In genomic region chr9:131349881-131350563, GRCh38 we compare ENCODE assay signal across 8 cellular contexts. TPM values are rescaled to one million over a fixed set of nuclear protein-coding genes. Genes with fewer than 3 reads are reported as not detected.
DNase-seq lines count a peak whose midpoint lies in the region; ATAC-seq, FAIRE-seq and TF ChIP-seq lines count a peak whose summit lies in the region.

No MANE protein-coding gene starts in this region.

- no peaks in the 10 kb centered on the region for H3K27me3 ChIP-seq in testis

- CTCF ChIA-PET in activated naive CD4-positive, alpha-beta T cell treated with anti-CD3 and anti-CD28 coated beads, Interleukin-2, amount 10 ng/mL, durations not matched to agents 7 days and 5 days (lab: Charles Lee) = interaction anchor here (0.5 to 3.1 kb wide), 37 partner anchors 8 to 405 kb away, joined by 3 to 24 read pairs (median 4); partner anchors contain the start of genes PRRT1B and RAPGEF1

- H3K27ac Mint-ChIP-seq in activated naive CD4-positive, alpha-beta T cell treated with anti-CD3 and anti-CD28 coated beads, Interleukin-2, amount 10 ng/mL, durations not matched to agents 7 days and 5 days = peak overlapping the region; percentile 62
- peak overlapping the region; percentile 14 for H3K27ac Mint-ChIP-seq in osteocyte (ENCODE audit: unreplicated experiment)

- H3K9me3 Mint-ChIP-seq in activated naive CD4-positive, alpha-beta T cell treated with anti-CD3 and anti-CD28 coated beads, Interleukin-2, amount 10 ng/mL, durations not matched to agents 7 days and 5 days = peaks cover 3% of the 10 kb centered on the region
- no peaks in the 10 kb centered on the region for H3K9me3 Mint-ChIP-seq in osteocyte (ENCODE audit: unreplicated experiment)

- no peaks in the 10 kb centered on the region for H3K4me1 ChIP-seq in testis

- no peaks in the 10 kb centered on the region for H3K9me3 ChIP-seq in testis

- H3K27me3 Mint-ChIP-seq in activated naive CD4-positive, alpha-beta T cell treated with anti-CD3 and anti-CD28 coated beads, Interleukin-2, amount 10 ng/mL, durations not matched to agents 7 days and 5 days = peaks cover 19% of the 10 kb centered on the region
- H3K27me3 Mint-ChIP-seq in osteocyte (ENCODE audit: unreplicated experiment) = peaks cover 3% of the 10 kb centered on the region

- peak overlapping the region; percentile 20 to 38 for H3K4me3 ChIP-seq in testis

- TF ChIP-seq CTCF in osteocyte (IDR thresholded peaks at IDR 0.05) (peak; percentile 92), testis (IDR thresholded peaks at IDR 0.05) (peak; percentile 74 to 86 (median 85))

- DNase-seq in GM12891 (ENCODE audit: insufficient read length, low spot score) (peak; percentile 90), NCI-H1105 treated with DMSO at 0.1 percent for 48 hours (lab: John Stamatoyannopoulos, UW) (peak; percentile 73), SKM-1 (lab: John Stamatoyannopoulos, UW; ENCODE audit: unreplicated experiment) (peak; percentile 88), head of caudate nucleus (peak; percentile 84 to 96 (median 91)), osteocyte (ENCODE audit: extremely low spot score, unreplicated experiment) (peak; percentile 92), testis (peak; percentile 96)
- peak; percentile 93 for DNase-seq in activated naive CD4-positive, alpha-beta T cell treated with anti-CD3 and anti-CD28 coated beads, Interleukin-2, amount 10 ng/mL, durations not matched to agents 7 days and 5 days

- ATAC-seq in GM21786 (IDR thresholded peaks at IDR 0.05; ENCODE audit: unreplicated experiment) = no peak

- H3K27ac ChIP-seq in testis = no peak overlapping the region

- WGBS in testis, 2 donors = 3 to 8% methylated on average over 23 to 27 of the region's 27 CpGs

- peak; percentile 95 for FAIRE-seq in GM12891 (lab: Jason Lieb, UNC)

- H3K36me3 ChIP-seq in testis (ENCODE audit: low read depth, missing control alignments) = no peaks in the 10 kb centered on the region

- peaks cover 12% of the 10 kb centered on the region for H3K4me1 Mint-ChIP-seq in activated naive CD4-positive, alpha-beta T cell treated with anti-CD3 and anti-CD28 coated beads, Interleukin-2, amount 10 ng/mL, durations not matched to agents 7 days and 5 days
- H3K4me1 Mint-ChIP-seq in osteocyte (ENCODE audit: unreplicated experiment) = peaks cover 7% of the 10 kb centered on the region

- TF ChIP-seq POLR2A in GM12891 (IDR thresholded peaks at IDR 0.05; ENCODE audit: low read depth, low read length) = no peak
- TF ChIP-seq POLR2A in testis (IDR thresholded peaks at IDR 0.05) = no peak

- no peak overlapping the region for H3K4me3 Mint-ChIP-seq in activated naive CD4-positive, alpha-beta T cell treated with anti-CD3 and anti-CD28 coated beads, Interleukin-2, amount 10 ng/mL, durations not matched to agents 7 days and 5 days
- H3K4me3 Mint-ChIP-seq in osteocyte (ENCODE audit: unreplicated experiment) = peak overlapping the region; percentile 72

- intact Hi-C loops in head of caudate nucleus (cut with DNase I) = loop anchor here (10.0 kb wide), 1 partner anchor 395 kb away; the partner anchor contains the start of gene RAPGEF1
- intact Hi-C loops in testis (cut with DNase I; ENCODE audit: low total_unique reads) = loop anchor here (5.0 kb wide), 1 partner anchor 392 kb away; the partner anchor contains the start of gene RAPGEF1

- H3K36me3 Mint-ChIP-seq in activated naive CD4-positive, alpha-beta T cell treated with anti-CD3 and anti-CD28 coated beads, Interleukin-2, amount 10 ng/mL, durations not matched to agents 7 days and 5 days = no peaks in the 10 kb centered on the region
- H3K36me3 Mint-ChIP-seq in osteocyte (ENCODE audit: unreplicated experiment) = no peaks in the 10 kb centered on the region

TF ChIP-seq in GM12891, 5 proteins besides CTCF, POLR2A, EP300 and RAD21:
- TF ChIP-seq SPI1 (IDR thresholded peaks at IDR 0.05; ENCODE audit: low read depth, low read length) = no peak
- 0 out of 2 replicates have a peak, but pooled peaks have one; percentile 24 for TF ChIP-seq POU2F2 (IDR thresholded peaks at IDR 0.05; ENCODE audit: low read depth, low read length)

RNA-seq across cellular contexts. Expression of gene PRRC2B, which starts 43.9 kb away (rescaled TPM):
- 42.1 TPM for polyA plus RNA-seq in GM12891 (2012; ENCODE audit: low read depth, missing spikeins)
- total RNA-seq in osteocyte = 285 and 290 TPM in 2 replicates
- 100 to 1,000 TPM; 175 to 213 TPM for total RNA-seq in testis
- polyA plus RNA-seq in testis (ENCODE audit: insufficient read depth, low read depth, low replicate concordance) = 111 TPM
